In the genomic region with DNA sequence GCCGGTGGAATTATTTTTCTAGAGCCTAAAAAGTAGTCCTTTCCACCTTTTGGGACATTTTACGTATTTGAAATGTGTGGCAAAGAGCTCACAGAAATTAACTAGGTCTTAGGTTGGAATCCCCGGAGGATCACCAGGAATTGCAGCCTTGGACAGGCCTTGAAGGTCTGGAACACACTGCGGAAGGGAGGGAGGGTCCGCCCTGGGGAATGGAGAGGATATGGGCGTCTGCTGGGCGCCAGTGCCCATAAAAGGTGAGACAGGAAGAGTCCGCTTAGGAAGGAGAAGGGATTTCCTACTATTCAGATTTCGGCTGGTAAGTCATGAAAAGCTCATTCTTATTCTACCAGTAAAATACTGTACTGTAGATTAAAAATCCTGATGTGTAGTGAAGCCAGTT, we compare ENCODE assay signal across 15 cellular contexts.
DNase-seq lines count a peak whose midpoint lies in the region; ATAC-seq and TF ChIP-seq lines count a peak whose summit lies in the region.
"Had no signal": no experiment of that assay in that cellular context is flagged by ENCODE, and none has a peak within 500 bp of the region (broad histone marks: within the 10 kb centered on the region; RNA-seq: fewer than 3 reads in every experiment).

No MANE protein-coding gene starts in this region.

- ATAC-seq in HG03460 (IDR thresholded peaks at IDR 0.05; ENCODE audit: unreplicated experiment), result peak; percentile 15
- peak; percentile 39 to 76 (median 66) for ATAC-seq in heart right ventricle
- ATAC-seq in psoas muscle, result no peak
- ATAC-seq in GM19035 (IDR thresholded peaks at IDR 0.05; ENCODE audit: unreplicated experiment), result no peak
- ATAC-seq: activated CD8-positive, alpha-beta memory T cell treated with anti-CD3 and anti-CD28 coated beads, Interleukin-2, amount 10 ng/mL, durations not matched to agents 7 days and 5 days had no signal

- CTCF ChIA-PET in Calu3 (lab: Charles Lee) (interaction anchor here (1.2 kb wide), 1 partner anchor 25 kb away, joined by 8 read pairs; no protein-coding TSS in a partner anchor), OCI-LY7 (lab: Charles Lee; ENCODE audit: unreplicated experiment) (no interaction called here)

- peak overlapping the region; percentile 50 for H3K4me3 Mint-ChIP-seq in Calu3 (ENCODE audit: low read depth, unreplicated experiment)
- H3K4me3 Mint-ChIP-seq: activated CD8-positive, alpha-beta memory T cell treated with anti-CD3 and anti-CD28 coated beads, Interleukin-2, amount 10 ng/mL, durations not matched to agents 7 days and 5 days; activated naive CD4-positive, alpha-beta T cell treated with anti-CD3 and anti-CD28 coated beads for 36 hours had no signal

- H3K4me3 ChIP-seq in heart right ventricle, result no peak overlapping the region
- H3K4me3 ChIP-seq in psoas muscle, result no peak overlapping the region
- no peak overlapping the region for H3K4me3 ChIP-seq in OCI-LY7 (ENCODE audit: low read depth, low read length, poor library complexity, severe bottlenecking)
- H3K4me3 ChIP-seq in BE2C (ENCODE audit: low read depth, low read length), result no peak overlapping the region

- DNase-seq in Calu3 (peak; percentile 37), heart right ventricle (peak; percentile 59 to 75), psoas muscle (no peak), OCI-LY7 (ENCODE audit: low spot score) (no peak), BE2C (no peak)
- DNase-seq in central memory CD4-positive, alpha-beta T cell, result no peak
- DNase-seq: activated CD8-positive, alpha-beta memory T cell treated with anti-CD3 and anti-CD28 coated beads, Interleukin-2, amount 10 ng/mL, durations not matched to agents 7 days and 5 days; activated naive CD4-positive, alpha-beta T cell treated with anti-CD3 and anti-CD28 coated beads for 36 hours; DMS 273 treated with DMSO at 0.1 percent for 48 hours; glutamatergic neuron; IMR-90; NCI-H1048; NCI-H2227 treated with DMSO at 0.1 percent for 48 hours had no signal

- H4K20me1 ChIP-seq in OCI-LY7 (ENCODE audit: insufficient read depth, low read length), result no peaks in the 10 kb centered on the region

- 61 to 72% methylated on average over 9 of the region's 9 CpGs for WGBS in heart right ventricle, 2 donors
- 69 to 78% (median 78%) methylated on average over 9 of the region's 9 CpGs for WGBS in psoas muscle, 3 donors

- H3K27me3 Mint-ChIP-seq in Calu3 (ENCODE audit: unreplicated experiment), result no peaks in the 10 kb centered on the region

- H3K27ac ChIP-seq in heart right ventricle, result peak overlapping the region in 8 of 10 donors; percentile 65 to 93 (median 77)
- peak overlapping the region; percentile 72 for H3K27ac ChIP-seq in psoas muscle
- H3K27ac ChIP-seq in OCI-LY7 (ENCODE audit: low read depth, low read length, poor library complexity, severe bottlenecking), result no peak overlapping the region

- no peaks in the 10 kb centered on the region for H3K9me3 Mint-ChIP-seq in Calu3 (ENCODE audit: low read depth, unreplicated experiment)
- H3K9me3 Mint-ChIP-seq: activated naive CD4-positive, alpha-beta T cell treated with anti-CD3 and anti-CD28 coated beads for 36 hours had no signal

- H3K9me3 ChIP-seq in heart right ventricle, result no peaks in the 10 kb centered on the region
- H3K9me3 ChIP-seq in psoas muscle, result no peaks in the 10 kb centered on the region
- no peaks in the 10 kb centered on the region for H3K9me3 ChIP-seq in OCI-LY7 (ENCODE audit: low read length)
- H3K9me3 ChIP-seq in BE2C, result no peaks in the 10 kb centered on the region

- H3K27me3 ChIP-seq in heart right ventricle, result peaks cover 0 to 33% (median 0%) of the 10 kb centered on the region in 7 donors
- no peaks in the 10 kb centered on the region for H3K27me3 ChIP-seq in psoas muscle (ENCODE audit: insufficient read depth in 3 of 3, low read length in 2 of 3)
- H3K27me3 ChIP-seq in BE2C, result no peaks in the 10 kb centered on the region

- H3K36me3 ChIP-seq in heart right ventricle (peaks cover 0 to 32% (median 0%) of the 10 kb centered on the region in 9 donors), psoas muscle (ENCODE audit: insufficient read depth in 1 of 2, low read depth in 1 of 2) (no peaks in the 10 kb centered on the region), OCI-LY7 (ENCODE audit: insufficient read depth, low read length) (no peaks in the 10 kb centered on the region), BE2C (no peaks in the 10 kb centered on the region)

- no peaks in the 10 kb centered on the region for H3K9me2 ChIP-seq in OCI-LY7 (ENCODE audit: insufficient read depth, low read length)

- no peak overlapping the region for H3K4me2 ChIP-seq in OCI-LY7 (ENCODE audit: low read length)

- no peaks in the 10 kb centered on the region for H3K4me1 Mint-ChIP-seq in Calu3 (ENCODE audit: low read depth, unreplicated experiment)

- H3K79me2 ChIP-seq in OCI-LY7 (ENCODE audit: insufficient read depth, low read depth, low read length), result no peaks in the 10 kb centered on the region

- no peak overlapping the region for H2AFZ ChIP-seq in OCI-LY7 (ENCODE audit: low read length)

- POLR2A ChIA-PET in OCI-LY7 (lab: Charles Lee), result no interaction called here

- intact Hi-C loops in Calu3 (cut with micrococcal nuclease; ENCODE audit: unreplicated experiment), result no loop called here
- intact Hi-C loops in heart right ventricle (cut with DNase I), result loop anchor here in 4 of 10 donors (5.0 to 10.0 kb wide), 5 partner anchors 74 to 197 kb away; no protein-coding TSS in a partner anchor
- intact Hi-C loops in psoas muscle (cut with DNase I), result loop anchor here in 1 of 2 donors (10.0 kb wide), 1 partner anchor 1454 kb away; no protein-coding TSS in a partner anchor
- intact Hi-C loops in OCI-LY7 (cut with micrococcal nuclease; ENCODE audit: unreplicated experiment), result no loop called here

- H3K4me1 ChIP-seq in heart right ventricle, result peaks cover 49 to 94% (median 83%) of the 10 kb centered on the region in 9 donors
- H3K4me1 ChIP-seq in psoas muscle, result peaks cover 18% of the 10 kb centered on the region
- H3K4me1 ChIP-seq in OCI-LY7 (ENCODE audit: insufficient read depth, low read length, poor library complexity, severe bottlenecking), result no peaks in the 10 kb centered on the region
- H3K4me1 ChIP-seq in BE2C, result no peaks in the 10 kb centered on the region

- H3K27ac Mint-ChIP-seq in Calu3 (ENCODE audit: unreplicated experiment), result peak overlapping the region; percentile 92
- H3K27ac Mint-ChIP-seq: activated CD8-positive, alpha-beta memory T cell treated with anti-CD3 and anti-CD28 coated beads, Interleukin-2, amount 10 ng/mL, durations not matched to agents 7 days and 5 days; activated naive CD4-positive, alpha-beta T cell treated with anti-CD3 and anti-CD28 coated beads for 36 hours had no signal

- TF ChIP-seq CTCF in Calu3 (IDR thresholded peaks at IDR 0.05; ENCODE audit: unreplicated experiment), result no peak
- no peak for TF ChIP-seq CTCF in heart right ventricle (IDR thresholded peaks at IDR 0.05)
- no peak for TF ChIP-seq CTCF in psoas muscle (IDR thresholded peaks at IDR 0.05)
- no peak for TF ChIP-seq CTCF in OCI-LY7 (conservative IDR thresholded peaks at IDR 0.05; ENCODE audit: low read length)
- TF ChIP-seq CTCF in BE2C (IDR thresholded peaks at IDR 0.05; ENCODE audit: low read depth, low read length), result no peak

- H3K36me3 Mint-ChIP-seq in Calu3 (ENCODE audit: insufficient read depth, unreplicated experiment), result peaks cover 4% of the 10 kb centered on the region
- H3K36me3 Mint-ChIP-seq: activated CD8-positive, alpha-beta memory T cell treated with anti-CD3 and anti-CD28 coated beads, Interleukin-2, amount 10 ng/mL, durations not matched to agents 7 days and 5 days had no signal

- BruUV-seq in Calu3 (replicated peaks; lab: Mats Ljungman, UMichigan) (no TSS peak), OCI-LY7 (replicated peaks; lab: Mats Ljungman, UMichigan) (no TSS peak)

Comparison
In these comparisons a context has a peak if more than half of its experiments do, and no peak if none do; other contexts are left out.
1. DNase-seq: peak in Calu3 (single experiment) and heart right ventricle (2 of 2); none in psoas muscle (0 of 2), OCI-LY7 (single experiment), central memory CD4-positive, alpha-beta T cell (single experiment) and BE2C (single experiment).
2. ATAC-seq: peak in HG03460 (single experiment) and heart right ventricle (8 of 8); none in psoas muscle (0 of 4) and GM19035 (single experiment).